ENCODE assay signal across 1 cellular context in the genomic region with DNA sequence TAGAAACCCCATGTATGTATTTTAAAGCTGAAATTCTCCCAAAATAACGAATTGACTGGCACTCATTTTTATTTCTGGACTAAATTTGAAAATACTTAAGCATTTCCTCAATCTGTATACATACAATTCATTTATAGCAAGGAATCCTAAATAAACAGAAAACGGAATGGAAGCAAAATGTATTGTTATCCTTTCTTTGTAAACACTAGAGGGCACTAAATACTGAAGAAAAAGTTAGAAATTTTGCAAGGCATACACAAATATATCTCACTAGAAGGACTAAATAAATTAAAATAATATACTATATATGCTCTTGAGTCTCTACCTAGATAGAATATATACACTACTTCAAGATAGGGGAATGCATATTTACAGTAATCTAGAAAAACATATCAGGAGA.
TF ChIP-seq lines count a peak whose summit lies in the region.

No MANE protein-coding gene starts in this region.

TF ChIP-seq in H1, 55 proteins besides CTCF, POLR2A, EP300 and RAD21 (continued from another document):
- TF ChIP-seq BACH1 (IDR thresholded peaks at IDR 0.05; ENCODE audit: low read length) (no peak), ZNF274 (IDR thresholded peaks at IDR 0.05; ENCODE audit: borderline replicate concordance, extremely low read depth, low read length) (no peak), NANOG (IDR thresholded peaks at IDR 0.05; ENCODE audit: insufficient read depth, low read depth, low read length, poor library complexity, severe bottlenecking) (no peak), CTBP2 (IDR thresholded peaks at IDR 0.05; ENCODE audit: borderline replicate concordance, insufficient read depth, insufficient read length, low read length) (no peak), CBX5 (IDR thresholded peaks at IDR 0.05; ENCODE audit: low read depth, low read length) (no peak), KDM1A (IDR thresholded peaks at IDR 0.05; ENCODE audit: borderline replicate concordance, low read length) (no peak), NRF1 (IDR thresholded peaks at IDR 0.05; ENCODE audit: low read depth, low read length) (no peak), EZH2 (IDR thresholded peaks at IDR 0.05; ENCODE audit: low read depth, low read length, severe bottlenecking) (no peak), EGR1 (IDR thresholded peaks at IDR 0.05; ENCODE audit: borderline replicate concordance, low read depth, low read length) (no peak), CREB1 (IDR thresholded peaks at IDR 0.05) (no peak), POLR2AphosphoS5 (IDR thresholded peaks at IDR 0.05; ENCODE audit: low read depth, low read length) (no peak)
- TF ChIP-seq, protein P1, sequence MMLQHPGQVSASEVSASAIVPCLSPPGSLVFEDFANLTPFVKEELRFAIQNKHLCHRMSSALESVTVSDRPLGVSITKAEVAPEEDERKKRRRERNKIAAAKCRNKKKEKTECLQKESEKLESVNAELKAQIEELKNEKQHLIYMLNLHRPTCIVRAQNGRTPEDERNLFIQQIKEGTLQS (IDR thresholded peaks at IDR 0.05; ENCODE audit: insufficient read depth, low read depth, low read length), result no peak
